Comparison of ENCODE assay signal across 18 cellular contexts in genomic region chr3:161649900-161650484, GRCh38.
"Had no signal": no experiment of that assay in that cellular context is flagged by ENCODE, and none has a peak within 500 bp of the region (broad histone marks: within the 10 kb centered on the region; RNA-seq: fewer than 3 reads in every experiment).

No MANE protein-coding gene starts in this region.

- H3K9me3 ChIP-seq: stomach, thoracic aorta, uterus had no signal

- H3K36me3 Mint-ChIP-seq: activated CD8-positive, alpha-beta memory T cell treated with anti-CD3 and anti-CD28 coated beads, Interleukin-2, amount 10 ng/mL, durations not matched to agents 7 days and 5 days; activated naive CD4-positive, alpha-beta T cell treated with anti-CD3 and anti-CD28 coated beads, Interleukin-2, amount 50 U/mL, for 24 hours; mesothelial cell of epicardium had no signal

- H3K79me2 ChIP-seq: parathyroid adenoma had no signal

- H3K9ac ChIP-seq: parathyroid adenoma had no signal

- H3K4me3 ChIP-seq: stomach, thoracic aorta, uterus had no signal

- H3K4me1 ChIP-seq: parathyroid adenoma, stomach, uterus had no signal

- H3K36me3 ChIP-seq: brain microvascular endothelial cell, stomach, thoracic aorta, uterus had no signal

- ATAC-seq: activated CD8-positive, alpha-beta memory T cell treated with anti-CD3 and anti-CD28 coated beads, Interleukin-2, amount 10 ng/mL, durations not matched to agents 7 days and 5 days; effector memory CD8-positive, alpha-beta T cell had no signal

- DNase-seq: activated CD4-positive, alpha-beta T cell treated with anti-CD3 and anti-CD28 coated beads, Interleukin-2, amount 50 U/mL, for 4 hours; activated CD8-positive, alpha-beta memory T cell treated with anti-CD3 and anti-CD28 coated beads, Interleukin-2, amount 10 ng/mL, durations not matched to agents 7 days and 5 days; activated effector memory CD4-positive, alpha-beta T cell treated with Interleukin-2 at 50 U/mL for 16 hours; activated T-cell treated with anti-CD3 and anti-CD28 coated beads, Interleukin-2, amount 50 U/mL, for 24 hours; amniotic stem cell; brain microvascular endothelial cell; effector memory CD8-positive, alpha-beta T cell; kidney glomerular epithelial cell; retina; stimulated activated CD4-positive, alpha-beta T cell treated with anti-CD3 and anti-CD28 coated beads, Interleukin-15, amount 100 ng/mL, for 24 hours; stimulated activated CD4-positive, alpha-beta T cell treated with anti-CD3 and anti-CD28 coated beads, Interleukin-4, amount 100 ng/mL, for 24 hours; stomach; uterus had no signal

- H3K27ac ChIP-seq: brain microvascular endothelial cell, epithelial cell of prostate, parathyroid adenoma, stomach, thoracic aorta, uterus had no signal

- H2AFZ ChIP-seq: parathyroid adenoma had no signal

- H3K27me3 ChIP-seq: brain microvascular endothelial cell, stomach, uterus had no signal

- H3K4me3 Mint-ChIP-seq: activated CD8-positive, alpha-beta memory T cell treated with anti-CD3 and anti-CD28 coated beads, Interleukin-2, amount 10 ng/mL, durations not matched to agents 7 days and 5 days; activated naive CD4-positive, alpha-beta T cell treated with anti-CD3 and anti-CD28 coated beads, Interleukin-2, amount 50 U/mL, for 24 hours; activated T-cell treated with anti-CD3 and anti-CD28 coated beads, Interleukin-2, amount 50 U/mL, for 24 hours; effector memory CD8-positive, alpha-beta T cell; mesothelial cell of epicardium had no signal

- H3K4me1 Mint-ChIP-seq: activated CD8-positive, alpha-beta memory T cell treated with anti-CD3 and anti-CD28 coated beads, Interleukin-2, amount 10 ng/mL, durations not matched to agents 7 days and 5 days; activated naive CD4-positive, alpha-beta T cell treated with anti-CD3 and anti-CD28 coated beads, Interleukin-2, amount 50 U/mL, for 24 hours; mesothelial cell of epicardium had no signal

- H3K27me3 Mint-ChIP-seq: activated CD8-positive, alpha-beta memory T cell treated with anti-CD3 and anti-CD28 coated beads, Interleukin-2, amount 10 ng/mL, durations not matched to agents 7 days and 5 days; activated naive CD4-positive, alpha-beta T cell treated with anti-CD3 and anti-CD28 coated beads, Interleukin-2, amount 50 U/mL, for 24 hours; activated T-cell treated with anti-CD3 and anti-CD28 coated beads, Interleukin-2, amount 50 U/mL, for 24 hours; effector memory CD8-positive, alpha-beta T cell had no signal

- H3K27ac Mint-ChIP-seq: activated CD8-positive, alpha-beta memory T cell treated with anti-CD3 and anti-CD28 coated beads, Interleukin-2, amount 10 ng/mL, durations not matched to agents 7 days and 5 days; activated naive CD4-positive, alpha-beta T cell treated with anti-CD3 and anti-CD28 coated beads, Interleukin-2, amount 50 U/mL, for 24 hours; activated T-cell treated with anti-CD3 and anti-CD28 coated beads, Interleukin-2, amount 50 U/mL, for 24 hours; effector memory CD8-positive, alpha-beta T cell; mesothelial cell of epicardium had no signal
